ENCODE assay signal across 33 cellular contexts in genomic region chr20:46594725-46595124, GRCh38. TPM values are rescaled to one million over a fixed set of nuclear protein-coding genes. Genes with fewer than 3 reads are reported as not detected.
"Had no signal": no experiment of that assay in that cellular context is flagged by ENCODE, and none has a peak within 500 bp of the region (broad histone marks: within the 10 kb centered on the region; RNA-seq: fewer than 3 reads in every experiment).

No MANE protein-coding gene starts in this region.

- DNase-seq: hippocampal formation; immature natural killer cell; kidney; left colon; left lung; lower lobe of right lung; mammary epithelial cell; mesenchymal stem cell; naive thymus-derived CD8-positive, alpha-beta T cell; nucleus accumbens; pancreas; posterior cingulate gyrus; retina; right cardiac atrium; sigmoid colon; small intestine; spleen; stimulated activated CD4-positive, alpha-beta T cell treated with anti-CD3 and anti-CD28 coated beads, Interleukin-4, amount 100 ng/mL, for 24 hours; stimulated activated naive CD4-positive, alpha-beta T cell treated with Interleukin-2 at 50 U/mL for 16 hours; stimulated activated naive CD8-positive, alpha-beta T cell treated with anti-CD3 and anti-CD28 coated beads, Interleukin-15, amount 100 ng/mL, for 72 hours; substantia nigra; uterus had no signal

- H3K36me3 Mint-ChIP-seq: immature natural killer cell; stimulated activated memory B cell treated with anti-CD40 and anti-IgM and Interleukin-4, amounts not matched to agents 10 μg/mL and 1 μg/mL and 100 μg/mL, for 72 hours had no signal

- H3K9me3 Mint-ChIP-seq: immature natural killer cell; naive thymus-derived CD8-positive, alpha-beta T cell; stimulated activated memory B cell treated with anti-CD40 and anti-IgM and Interleukin-4, amounts not matched to agents 10 μg/mL and 1 μg/mL and 100 μg/mL, for 72 hours; stimulated activated naive CD8-positive, alpha-beta T cell treated with anti-CD3 and anti-CD28 coated beads, Interleukin-15, amount 100 ng/mL, for 72 hours; type B pancreatic cell had no signal

- H3K27me3 Mint-ChIP-seq: type B pancreatic cell had no signal

- H3K27ac ChIP-seq: left lung, lower lobe of right lung, pancreas, prostate gland, sigmoid colon, spleen, tibial nerve, uterus had no signal

- H3K4me1 Mint-ChIP-seq: immature natural killer cell; nephron; neural crest cell; stimulated activated memory B cell treated with anti-CD40 and anti-IgM and Interleukin-4, amounts not matched to agents 10 μg/mL and 1 μg/mL and 100 μg/mL, for 72 hours; stimulated activated naive CD8-positive, alpha-beta T cell treated with anti-CD3 and anti-CD28 coated beads, Interleukin-15, amount 100 ng/mL, for 72 hours had no signal

- H3K9me3 ChIP-seq: left lung, lower lobe of right lung, pancreas, prostate gland, sigmoid colon, tibial nerve, uterus had no signal

- H3K27me3 ChIP-seq: left lung, pancreas, sigmoid colon, tibial nerve, uterus had no signal

- H3K36me3 ChIP-seq: left lung, lower lobe of right lung, pancreas, prostate gland, sigmoid colon, spleen, uterus had no signal

- H3K4me3 ChIP-seq: left lung, lower lobe of right lung, pancreas, prostate gland, sigmoid colon, spleen, tibial nerve, uterus had no signal

- H3K4me1 ChIP-seq: left lung, lower lobe of right lung, pancreas, prostate gland, sigmoid colon, tibial nerve, uterus had no signal

- H3K4me3 Mint-ChIP-seq: immature natural killer cell; naive thymus-derived CD8-positive, alpha-beta T cell; nephron; neural crest cell; stimulated activated memory B cell treated with anti-CD40 and anti-IgM and Interleukin-4, amounts not matched to agents 10 μg/mL and 1 μg/mL and 100 μg/mL, for 72 hours; stimulated activated naive CD8-positive, alpha-beta T cell treated with anti-CD3 and anti-CD28 coated beads, Interleukin-15, amount 100 ng/mL, for 72 hours; type B pancreatic cell had no signal

- H3K27ac Mint-ChIP-seq: immature natural killer cell; naive thymus-derived CD8-positive, alpha-beta T cell; nephron; stimulated activated memory B cell treated with anti-CD40 and anti-IgM and Interleukin-4, amounts not matched to agents 10 μg/mL and 1 μg/mL and 100 μg/mL, for 72 hours; type B pancreatic cell had no signal

- ATAC-seq: left colon; left lung; lower lobe of right lung; naive thymus-derived CD8-positive, alpha-beta T cell; pancreas; right cardiac atrium; stimulated activated memory B cell treated with anti-CD40 and anti-IgM and Interleukin-4, amounts not matched to agents 10 μg/mL and 1 μg/mL and 100 μg/mL, for 72 hours; stimulated activated naive CD8-positive, alpha-beta T cell treated with anti-CD3 and anti-CD28 coated beads, Interleukin-15, amount 100 ng/mL, for 72 hours had no signal

RNA-seq across cellular contexts. Expression of gene OCSTAMP, which starts 44.3 kb away (rescaled TPM):
- total RNA-seq: kidney; left colon; left lung; liver; lower lobe of right lung; mammary epithelial cell; mucosa of gallbladder; naive thymus-derived CD8-positive, alpha-beta T cell; osteoblast; pancreas; prostate gland; right cardiac atrium; sigmoid colon; spleen; temporal lobe; tibial nerve; ureter; uterus had no signal
- polyA plus RNA-seq: immature natural killer cell; liver; mammary epithelial cell; naive thymus-derived CD8-positive, alpha-beta T cell; pancreas; right cardiac atrium; sigmoid colon; spleen had no signal

RNA-seq across cellular contexts. Expression of gene SLC13A3, which starts 56.5 kb away (rescaled TPM):
- polyA plus RNA-seq: naive thymus-derived CD8-positive, alpha-beta T cell had no signal
